16 cellular contexts compared by ENCODE assay signal in genomic region chr22:38230916-38231315, GRCh38. TPM values are rescaled to one million over a fixed set of nuclear protein-coding genes. Genes with fewer than 3 reads are reported as not detected.
DNase-seq lines count a peak whose midpoint lies in the region; ATAC-seq, FAIRE-seq and TF ChIP-seq lines count a peak whose summit lies in the region.
"Had no signal": no experiment of that assay in that cellular context is flagged by ENCODE, and none has a peak within 500 bp of the region (broad histone marks: within the 10 kb centered on the region; RNA-seq: fewer than 3 reads in every experiment).

No MANE protein-coding gene starts in this region.

- WGBS in GM23248 (ENCODE audit: low coverage in 1 of 2, low lambda C conversion rate in 2 of 2, missing lambda C conversion rate in 2 of 2), 2 experiments: 90 to 96% methylated on average over 9 of the region's 9 CpGs

- intact Hi-C loops in left lung (cut with DNase I): no loop called here
- intact Hi-C loops in uterus (cut with DNase I; ENCODE audit: low total_unique reads): no loop called here

- H3K9me2 ChIP-seq in GM23248 (ENCODE audit: insufficient read depth): no peaks in the 10 kb centered on the region

- H3K4me1 Mint-ChIP-seq in activated T-helper 17 cell treated with anti-CD3 and anti-CD28 coated beads, Interleukin-2, amount 50 U/mL, for 72 hours: peaks cover 11% of the 10 kb centered on the region

- no peak overlapping the region for H2AFZ ChIP-seq in GM23248

- DNase-seq in GM23248: no peak
- no peak for DNase-seq in left lung
- no peak for DNase-seq in stimulated activated naive CD4-positive, alpha-beta T cell treated with Interleukin-2 at 50 U/mL for 16 hours (lab: John Stamatoyannopoulos, UW)
- no peak for DNase-seq in GM12891 (ENCODE audit: insufficient read length, low spot score)
- DNase-seq in uterus: no peak
- DNase-seq: activated CD4-positive, alpha-beta T cell treated with anti-CD3 and anti-CD28 coated beads for 48 hours; activated CD8-positive, alpha-beta memory T cell treated with anti-CD3 and anti-CD28 coated beads, Interleukin-2, amount 50 U/mL, for 48 hours; activated naive CD4-positive, alpha-beta T cell treated with Interleukin-2 at 50 U/mL for 16 hours; body of pancreas; left colon; NCI-H2081; NCI-H524; T-helper 9 cell had no signal

- TF ChIP-seq CTCF in left lung (IDR thresholded peaks at IDR 0.05) (no peak), uterus (IDR thresholded peaks at IDR 0.05) (no peak)

- 0 out of 2 replicates have a peak overlapping the region, but pooled peaks have one; percentile 50 for H3K27ac ChIP-seq in GM23248
- peak overlapping the region; percentile 65 to 70 for H3K27ac ChIP-seq in left lung
- peak overlapping the region; percentile 71 for H3K27ac ChIP-seq in subcutaneous abdominal adipose tissue (ENCODE audit: low read depth, low read length)
- peak overlapping the region in 1 of 2 donors; percentile 49 for H3K27ac ChIP-seq in uterus
- H3K27ac ChIP-seq: SJSA1 had no signal

- peak overlapping the region; percentile 39 for H3K27ac Mint-ChIP-seq in activated T-helper 17 cell treated with anti-CD3 and anti-CD28 coated beads, Interleukin-2, amount 50 U/mL, for 72 hours

- in situ Hi-C loops in GM23248 (cut with MboI): no loop called here

- H3K79me2 ChIP-seq in GM23248 (ENCODE audit: insufficient read depth): peaks cover 32% of the 10 kb centered on the region

- H3K4me3 ChIP-seq in GM23248 (no peak overlapping the region), left lung (no peak overlapping the region), subcutaneous abdominal adipose tissue (ENCODE audit: low read depth in 1 of 5, low read length in 5 of 5) (no peak overlapping the region), uterus (no peak overlapping the region)
- H3K4me3 ChIP-seq: body of pancreas, SJSA1 had no signal

- H3K27me3 ChIP-seq in GM23248 (replicated peaks; ENCODE audit: insufficient read depth) (no peaks in the 10 kb centered on the region), left lung (no peaks in the 10 kb centered on the region), subcutaneous abdominal adipose tissue (ENCODE audit: control insufficient read depth in 5 of 5, insufficient read depth in 4 of 5, low read length in 5 of 5) (no peaks in the 10 kb centered on the region), uterus (no peaks in the 10 kb centered on the region)
- H3K27me3 ChIP-seq: body of pancreas, SJSA1 had no signal

- H3K36me3 Mint-ChIP-seq in activated T-helper 17 cell treated with anti-CD3 and anti-CD28 coated beads, Interleukin-2, amount 50 U/mL, for 72 hours (ENCODE audit: low read depth): peaks cover 34% of the 10 kb centered on the region

- TF ChIP-seq POLR2A in GM12891 (IDR thresholded peaks at IDR 0.05; ENCODE audit: low read depth, low read length): no peak
- no peak for TF ChIP-seq POLR2A in uterus (IDR thresholded peaks at IDR 0.05)

- no peak overlapping the region for H3K4me2 ChIP-seq in GM23248 (ENCODE audit: unreplicated experiment)

- H3K9me3 ChIP-seq in GM23248 (ENCODE audit: low read depth) (no peaks in the 10 kb centered on the region), left lung (no peaks in the 10 kb centered on the region), subcutaneous abdominal adipose tissue (ENCODE audit: control insufficient read depth in 5 of 5, low read length in 5 of 5) (no peaks in the 10 kb centered on the region), uterus (no peaks in the 10 kb centered on the region)
- H3K9me3 ChIP-seq: body of pancreas, SJSA1 had no signal

- H3F3A ChIP-seq in GM23248 (ENCODE audit: insufficient read depth): peaks cover 15% of the 10 kb centered on the region

- H3K27me3 Mint-ChIP-seq in activated T-helper 17 cell treated with anti-CD3 and anti-CD28 coated beads, Interleukin-2, amount 50 U/mL, for 72 hours: no peaks in the 10 kb centered on the region

- no peaks in the 10 kb centered on the region for H4K20me1 ChIP-seq in GM23248 (ENCODE audit: insufficient read depth)

- peaks cover 22% of the 10 kb centered on the region; the same call in 1 of the 2 replicates for H3K36me3 ChIP-seq in GM23248 (ENCODE audit: low read depth)
- H3K36me3 ChIP-seq in left lung: peaks cover 0 to 86% of the 10 kb centered on the region in 2 donors
- H3K36me3 ChIP-seq in subcutaneous abdominal adipose tissue (ENCODE audit: control insufficient read depth in 5 of 5, insufficient read depth in 5 of 5, low read length in 5 of 5): peaks cover 0 to 81% (median 61%) of the 10 kb centered on the region in 5 donors
- no peaks in the 10 kb centered on the region for H3K36me3 ChIP-seq in uterus

- no peak for ATAC-seq in activated T-helper 17 cell treated with anti-CD3 and anti-CD28 coated beads, Interleukin-2, amount 50 U/mL, for 72 hours (replicated peaks)
- ATAC-seq in left lung: no peak
- ATAC-seq: body of pancreas had no signal

- H3K4me3 Mint-ChIP-seq in activated T-helper 17 cell treated with anti-CD3 and anti-CD28 coated beads, Interleukin-2, amount 50 U/mL, for 72 hours: no peak overlapping the region

- no peaks in the 10 kb centered on the region for H3K9me3 Mint-ChIP-seq in activated T-helper 17 cell treated with anti-CD3 and anti-CD28 coated beads, Interleukin-2, amount 50 U/mL, for 72 hours

- H3K4me1 ChIP-seq in GM23248 (ENCODE audit: insufficient read depth) (peaks cover 29% of the 10 kb centered on the region), left lung (peaks cover 8 to 29% of the 10 kb centered on the region in 2 donors), subcutaneous abdominal adipose tissue (ENCODE audit: control insufficient read depth in 5 of 5, insufficient read depth in 5 of 5, low read length in 5 of 5) (peaks cover 23 to 80% (median 71%) of the 10 kb centered on the region in 5 donors), uterus (no peaks in the 10 kb centered on the region)

- FAIRE-seq in GM12891 (lab: Jason Lieb, UNC): no peak

- H3K9ac ChIP-seq in GM23248 (no peak overlapping the region), subcutaneous abdominal adipose tissue (ENCODE audit: low read length in 5 of 5) (peak overlapping the region in 1 of 5 donors; percentile 2)

TF ChIP-seq in GM12891, 5 proteins besides CTCF, POLR2A, EP300 and RAD21:
- TF ChIP-seq TAF1 (IDR thresholded peaks at IDR 0.05; ENCODE audit: low read depth, low read length): no peak

RNA-seq across cellular contexts. Expression of gene MAFF, which starts 29.1 kb away (rescaled TPM):
- 68.1 and 73.0 TPM in 2 replicates for total RNA-seq in GM23248 (2014; rRNA removed; shearing (Covaris generic))
- polyA plus RNA-seq in GM23248 (2016; fragmentation: Nextera tagmentation; extraction: Ambion mirVana): 34.6 and 37.1 TPM in 2 replicates
- total RNA-seq in activated T-helper 17 cell treated with anti-CD3 and anti-CD28 coated beads, Interleukin-2, amount 50 U/mL, for 72 hours: 10 to 100 TPM; 15.7 to 58.8 TPM
- total RNA-seq in left lung (10 to 100 TPM; 12.1 to 17.1 TPM), uterus (100 to 1,000 TPM in 1 of 4 donors, 10 to 100 TPM in 3; 10.1 to 180 (median 44.0) TPM)
- 2.6 TPM for polyA plus RNA-seq in GM12891 (2012; ENCODE audit: low read depth, missing spikeins)

RNA-seq across cellular contexts. Expression of gene TMEM184B, which starts 41.9 kb away (rescaled TPM):
- total RNA-seq in GM23248 (2014; rRNA removed; shearing (Covaris generic)): 73.2 and 91.0 TPM in 2 replicates
- 82.7 and 83.7 TPM in 2 replicates for polyA plus RNA-seq in GM23248 (2016; fragmentation: Nextera tagmentation; extraction: Ambion mirVana)
- 10 to 100 TPM; 31.5 to 36.5 TPM for total RNA-seq in activated T-helper 17 cell treated with anti-CD3 and anti-CD28 coated beads, Interleukin-2, amount 50 U/mL, for 72 hours
- total RNA-seq in left lung: 10 to 100 TPM; 84.5 to 98.3 TPM
- 5.5 TPM for polyA plus RNA-seq in GM12891 (2012; ENCODE audit: low read depth, missing spikeins)
- 10 to 100 TPM; 31.7 to 70.4 (median 50.7) TPM for total RNA-seq in uterus

RNA-seq across cellular contexts. Expression of gene PLA2G6, which starts 49.3 kb away (rescaled TPM):
- 5.5 and 28.3 TPM in 2 replicates for total RNA-seq in GM23248 (2014; rRNA removed; shearing (Covaris generic))
- 5.6 and 6.5 TPM in 2 replicates for polyA plus RNA-seq in GM23248 (2016; fragmentation: Nextera tagmentation; extraction: Ambion mirVana)
- total RNA-seq in activated T-helper 17 cell treated with anti-CD3 and anti-CD28 coated beads, Interleukin-2, amount 50 U/mL, for 72 hours: 10 to 100 TPM; 36.6 to 90.7 TPM
- 10 to 100 TPM; 30.9 to 39.0 TPM for total RNA-seq in left lung
- 19.4 TPM for polyA plus RNA-seq in GM12891 (2012; ENCODE audit: low read depth, missing spikeins)
- 10 to 100 TPM in 3 of 4 donors, 1 to 10 TPM in 1; 8.7 to 50.9 (median 34.5) TPM for total RNA-seq in uterus
